28 cellular contexts compared by ENCODE assay signal in genomic region chr11:117633186-117633585, GRCh38.
DNase-seq lines count a peak whose midpoint lies in the region; ATAC-seq and TF ChIP-seq lines count a peak whose summit lies in the region.
"Had no signal": no experiment of that assay in that cellular context is flagged by ENCODE, and none has a peak within 500 bp of the region (broad histone marks: within the 10 kb centered on the region; RNA-seq: fewer than 3 reads in every experiment).

No MANE protein-coding gene starts in this region.

- H3K9me3 Mint-ChIP-seq in HFFc6, result no peaks in the 10 kb centered on the region
- H3K9me3 Mint-ChIP-seq: CD4-positive, alpha-beta T cell had no signal

- intact Hi-C loops in left cardiac atrium (cut with DNase I) (no loop called here), posterior vena cava (cut with DNase I) (no loop called here)

- H3K27me3 ChIP-seq in WERI-Rb-1 (ENCODE audit: insufficient read depth, low read depth, severe bottlenecking) (no peaks in the 10 kb centered on the region), endocrine pancreas (ENCODE audit: control insufficient read depth, insufficient read depth, low read length) (no peaks in the 10 kb centered on the region), foreskin keratinocyte (peaks cover 5% of the 10 kb centered on the region)
- H3K27me3 ChIP-seq: BLaER1 treated with 17β-estradiol and CSF1 and Interleukin-3, amounts not matched to agents 10 nM and 100 nM; MG63 had no signal

- peak overlapping the region; percentile 15 for H3K9ac ChIP-seq in endocrine pancreas (ENCODE audit: control insufficient read depth, insufficient read depth, low read length)
- H3K9ac ChIP-seq: BLaER1 treated with 17β-estradiol and CSF1 and Interleukin-3, amounts not matched to agents 10 nM and 100 nM had no signal

- H3K36me3 ChIP-seq in WERI-Rb-1, result no peaks in the 10 kb centered on the region
- H3K36me3 ChIP-seq in endocrine pancreas (ENCODE audit: control insufficient read depth, insufficient read depth, low read length), result no peaks in the 10 kb centered on the region
- H3K36me3 ChIP-seq: BLaER1 treated with 17β-estradiol and CSF1 and Interleukin-3, amounts not matched to agents 10 nM and 100 nM; HAP-1; MG63 had no signal

- H3K4me3 ChIP-seq in WERI-Rb-1 (ENCODE audit: low read depth, low read length) (no peak overlapping the region), endocrine pancreas (ENCODE audit: control insufficient read depth, insufficient read depth, low read length) (no peak overlapping the region)
- H3K4me3 ChIP-seq: BLaER1 treated with 17β-estradiol and CSF1 and Interleukin-3, amounts not matched to agents 10 nM and 100 nM; GM12878; HAP-1; MG63 had no signal

- H3K27me3 Mint-ChIP-seq in HFFc6 (ENCODE audit: insufficient read depth), result peaks cover 46% of the 10 kb centered on the region

- TF ChIP-seq CTCF in WERI-Rb-1 (IDR thresholded peaks at IDR 0.05; ENCODE audit: low read depth, low read length) (no peak), HFFc6 (IDR thresholded peaks at IDR 0.05) (no peak), foreskin keratinocyte (conservative IDR thresholded peaks at IDR 0.05) (no peak)

- peak overlapping the region; percentile 27 for H3K27ac ChIP-seq in WERI-Rb-1
- no peak overlapping the region for H3K27ac ChIP-seq in foreskin keratinocyte
- H3K27ac ChIP-seq: BLaER1 treated with 17β-estradiol and CSF1 and Interleukin-3, amounts not matched to agents 10 nM and 100 nM had no signal

- H3K4me1 Mint-ChIP-seq in HFFc6 (ENCODE audit: low read depth), result no peaks in the 10 kb centered on the region

- no peaks in the 10 kb centered on the region for H3K36me3 Mint-ChIP-seq in HFFc6 (ENCODE audit: low read depth)

- H3K4me1 ChIP-seq in endocrine pancreas (ENCODE audit: control insufficient read depth, insufficient read depth, low read length) (no peaks in the 10 kb centered on the region), foreskin keratinocyte (no peaks in the 10 kb centered on the region)
- H3K4me1 ChIP-seq: BLaER1 treated with 17β-estradiol and CSF1 and Interleukin-3, amounts not matched to agents 10 nM and 100 nM; HAP-1 had no signal

- no peaks in the 10 kb centered on the region for H3K9me3 ChIP-seq in WERI-Rb-1 (ENCODE audit: severe bottlenecking)
- no peaks in the 10 kb centered on the region for H3K9me3 ChIP-seq in endocrine pancreas (ENCODE audit: control insufficient read depth, low read length)
- H3K9me3 ChIP-seq: BLaER1 treated with 17β-estradiol and CSF1 and Interleukin-3, amounts not matched to agents 10 nM and 100 nM; HAP-1; MG63 had no signal

- DNase-seq in WERI-Rb-1 (peak; percentile 29), left cardiac atrium (no peak), posterior vena cava (ENCODE audit: low spot score) (peak; percentile 58), HFFc6 (no peak), foreskin keratinocyte (no peak)
- DNase-seq: CD4-positive, alpha-beta T cell; COR-L47; DMS 273 treated with DMSO at 0.1 percent for 48 hours; DMS79; EL; GDM1; GOT3; IMR-90; KG1; MG63; NCI-H1105 treated with DMSO at 0.1 percent for 48 hours; NCI-H146; NCI-H2029; NCI-H446; NCI-H526; RPMI8226; SHP77 treated with DMSO at 0.1 percent for 48 hours had no signal

- ATAC-seq in left cardiac atrium (peak; percentile 17 to 87), HG03135 (IDR thresholded peaks at IDR 0.05; ENCODE audit: unreplicated experiment) (no peak), foreskin keratinocyte (no peak), SK-N-SH treated with all-trans-retinoic acid at 6 μM for 48 hours (no peak)
- ATAC-seq: GM12878 had no signal

- H3K4me3 Mint-ChIP-seq in HFFc6, result no peak overlapping the region
- H3K4me3 Mint-ChIP-seq: CD4-positive, alpha-beta T cell had no signal

- no peak overlapping the region for H3K27ac Mint-ChIP-seq in HFFc6
- H3K27ac Mint-ChIP-seq: CD4-positive, alpha-beta T cell had no signal

TF ChIP-seq in SK-N-SH treated with all-trans-retinoic acid at 6 μM for 48 hours, 23 proteins besides CTCF, POLR2A, EP300 and RAD21:
- TF ChIP-seq ZNF8 (CRISPR knock-in tag; IDR thresholded peaks at IDR 0.05) (no peak), CSRNP3 (CRISPR knock-in tag; IDR thresholded peaks at IDR 0.05) (no peak), ISL1 (CRISPR knock-in tag; IDR thresholded peaks at IDR 0.05) (no peak), TOX (CRISPR knock-in tag; IDR thresholded peaks at IDR 0.05; ENCODE audit: borderline replicate concordance) (no peak), PPARA (CRISPR knock-in tag; IDR thresholded peaks at IDR 0.05; ENCODE audit: borderline replicate concordance) (no peak), ZNF565 (CRISPR knock-in tag; conservative IDR thresholded peaks at IDR 0.05; ENCODE audit: low read depth) (no peak), OSR1 (CRISPR knock-in tag; IDR thresholded peaks at IDR 0.05) (no peak), CSDC2 (CRISPR knock-in tag; IDR thresholded peaks at IDR 0.05) (no peak), ZFP3 (CRISPR knock-in tag; IDR thresholded peaks at IDR 0.05) (no peak)
- TF ChIP-seq, protein P1, sequence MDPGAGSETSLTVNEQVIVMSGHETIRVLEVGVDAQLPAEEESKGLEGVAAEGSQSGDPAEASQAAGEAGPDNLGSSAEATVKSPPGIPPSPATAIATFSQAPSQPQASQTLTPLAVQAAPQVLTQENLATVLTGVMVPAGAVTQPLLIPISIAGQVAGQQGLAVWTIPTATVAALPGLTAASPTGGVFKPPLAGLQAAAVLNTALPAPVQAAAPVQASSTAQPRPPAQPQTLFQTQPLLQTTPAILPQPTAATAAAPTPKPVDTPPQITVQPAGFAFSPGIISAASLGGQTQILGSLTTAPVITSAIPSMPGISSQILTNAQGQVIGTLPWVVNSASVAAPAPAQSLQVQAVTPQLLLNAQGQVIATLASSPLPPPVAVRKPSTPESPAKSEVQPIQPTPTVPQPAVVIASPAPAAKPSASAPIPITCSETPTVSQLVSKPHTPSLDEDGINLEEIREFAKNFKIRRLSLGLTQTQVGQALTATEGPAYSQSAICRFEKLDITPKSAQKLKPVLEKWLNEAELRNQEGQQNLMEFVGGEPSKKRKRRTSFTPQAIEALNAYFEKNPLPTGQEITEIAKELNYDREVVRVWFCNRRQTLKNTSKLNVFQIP (CRISPR knock-in tag; IDR thresholded peaks at IDR 0.05; ENCODE audit: borderline replicate concordance, low read depth), result no peak

Comparison
In these comparisons a context has a peak if more than half of its experiments do, and no peak if none do; other contexts are left out.
1. DNase-seq: peak in WERI-Rb-1 (single experiment) and posterior vena cava (single experiment); none in left cardiac atrium (single experiment), HFFc6 (single experiment) and foreskin keratinocyte (0 of 2).
2. ATAC-seq: peak in left cardiac atrium (2 of 2); none in HG03135 (single experiment), foreskin keratinocyte (single experiment) and SK-N-SH treated with all-trans-retinoic acid at 6 μM for 48 hours (single experiment).